ENCODE assay signal across 8 cellular contexts in the genomic region with DNA sequence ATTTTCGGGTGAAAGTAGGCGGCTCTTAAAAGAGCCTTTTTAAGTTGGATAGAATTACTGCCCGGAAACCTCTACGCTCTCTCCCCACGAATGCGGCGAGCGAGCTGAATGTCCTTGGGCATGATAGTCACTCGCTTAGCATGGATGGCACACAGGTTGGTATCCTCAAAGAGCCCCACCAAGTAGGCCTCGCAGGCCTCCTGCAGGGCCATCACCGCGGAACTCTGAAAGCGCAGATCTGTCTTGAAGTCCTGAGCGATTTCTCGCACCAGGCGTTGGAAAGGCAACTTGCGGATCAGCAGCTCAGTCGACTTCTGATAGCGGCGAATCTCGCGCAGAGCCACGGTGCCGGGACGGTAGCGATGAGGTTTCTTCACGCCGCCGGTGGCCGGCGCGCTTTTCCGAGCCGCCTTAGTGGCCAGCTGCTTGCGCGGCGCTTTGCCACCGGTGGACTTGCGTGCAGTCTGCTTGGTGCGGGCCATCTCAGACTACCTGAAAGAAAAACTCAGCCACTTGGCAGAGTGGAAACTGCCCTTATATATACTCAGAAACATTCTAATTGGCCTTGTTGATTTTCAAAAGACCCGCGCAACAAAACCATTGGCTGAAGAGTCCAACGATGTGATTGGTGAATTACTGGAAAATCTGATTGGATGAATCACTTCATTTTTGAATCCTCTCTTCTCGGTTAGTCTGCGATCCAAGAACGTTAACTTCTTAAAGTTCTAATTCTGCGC.
A peak's percentile ranks its signal among the peaks of the same experiment; 100 is the strongest.
DNase-seq lines count a peak whose midpoint lies in the region; ATAC-seq and TF ChIP-seq lines count a peak whose summit lies in the region.

No MANE protein-coding gene starts in this region.

- peak overlapping the region; percentile 91 to 94 for H3K27ac ChIP-seq in coronary artery

- peak overlapping the region; percentile 70 for H3K4me3 ChIP-seq in coronary artery

- DNase-seq in GM04503 (ENCODE audit: low read depth) (peak; percentile 45), NCI-H2029 treated with DMSO at 0.1 percent for 48 hours (lab: John Stamatoyannopoulos, UW) (peak; percentile 96), coronary artery (ENCODE audit: low spot score) (peak; percentile 77), left lobe of liver (ENCODE audit: low spot score) (no peak)
- peak; percentile 80 for DNase-seq in activated CD4-positive, alpha-beta T cell treated with anti-CD3 and anti-CD28 coated beads for 48 hours
- peak; percentile 82 for DNase-seq in stimulated activated CD4-positive, alpha-beta T cell treated with anti-CD3 and anti-CD28 coated beads, Interleukin-4, amount 100 ng/mL, for 24 hours

- ATAC-seq in HG02588 (IDR thresholded peaks at IDR 0.05; ENCODE audit: unreplicated experiment) (peak; percentile 28), left lobe of liver (peak; percentile 37), HG03521 (IDR thresholded peaks at IDR 0.05; ENCODE audit: unreplicated experiment) (no peak)

- TF ChIP-seq CTCF in coronary artery (IDR thresholded peaks at IDR 0.05): no peak
